In genomic region chr3:72161870-72162617, GRCh38 we compare ENCODE assay signal across 9 cellular contexts.
DNase-seq lines count a peak whose midpoint lies in the region; ATAC-seq and TF ChIP-seq lines count a peak whose summit lies in the region.
"Had no signal": no experiment of that assay in that cellular context is flagged by ENCODE, and none has a peak within 500 bp of the region (broad histone marks: within the 10 kb centered on the region; RNA-seq: fewer than 3 reads in every experiment).

No MANE protein-coding gene starts in this region.

- ATAC-seq in SK-N-SH treated with all-trans-retinoic acid at 6 μM for 48 hours (no peak), T-helper 17 cell (no peak)

- H3K9me3 ChIP-seq in SK-N-SH (no peaks in the 10 kb centered on the region), fibroblast of lung (ENCODE audit: control insufficient read depth, insufficient read depth, low read depth, low read length) (no peaks in the 10 kb centered on the region), T-helper 17 cell (ENCODE audit: control insufficient read depth, low read length, poor library complexity, severe bottlenecking) (no peaks in the 10 kb centered on the region)

- no peaks in the 10 kb centered on the region for H4K20me1 ChIP-seq in SK-N-SH (ENCODE audit: insufficient read depth)
- H4K20me1 ChIP-seq in fibroblast of lung (ENCODE audit: control insufficient read depth, extremely low read depth, insufficient read depth, low read length), result no peaks in the 10 kb centered on the region

- H3K27ac ChIP-seq in SK-N-SH (ENCODE audit: low read depth in 2 of 2, low read length in 1 of 2) (no peak overlapping the region), RWPE1 (peak overlapping the region; percentile 64), fibroblast of lung (ENCODE audit: insufficient read depth, low read length) (no peak overlapping the region)

- WGBS in SK-N-SH (ENCODE audit: low lambda C conversion rate), result 66% methylated on average over 13 of the region's 13 CpGs

- no peaks in the 10 kb centered on the region for H3K27me3 ChIP-seq in SK-N-SH (ENCODE audit: insufficient read depth)
- H3K27me3 ChIP-seq in fibroblast of lung (ENCODE audit: control insufficient read depth, insufficient read depth, low read length), result no peaks in the 10 kb centered on the region

- no peaks in the 10 kb centered on the region for H3F3A ChIP-seq in SK-N-SH (replicated peaks; ENCODE audit: insufficient read depth)

- no peak overlapping the region for H3K4me3 ChIP-seq in SK-N-SH (ENCODE audit: low read depth in 2 of 2, low read length in 1 of 2)
- no peak overlapping the region for H3K4me3 ChIP-seq in fibroblast of lung (replicated peaks in 1 of 4; ENCODE audit: control extremely low read depth in 1 of 4, insufficient read depth in 1 of 4, low read depth in 3 of 4, low read length in 4 of 4)

- peaks cover 19% of the 10 kb centered on the region for H3K27me3 Mint-ChIP-seq in T-helper 17 cell

- H3K36me3 ChIP-seq in SK-N-SH (replicated peaks in 1 of 2; ENCODE audit: control insufficient read depth in 1 of 2, insufficient read depth in 2 of 2, low read length in 1 of 2) (no peaks in the 10 kb centered on the region), fibroblast of lung (ENCODE audit: control insufficient read depth, insufficient read depth, low read length) (no peaks in the 10 kb centered on the region)

- no peak overlapping the region for H3K4me3 Mint-ChIP-seq in T-helper 17 cell

- H3K9me2 ChIP-seq in SK-N-SH, result no peaks in the 10 kb centered on the region

- CTCF ChIA-PET in SK-N-SH (lab: Yijun Ruan, JAX), result no interaction called here
- CTCF ChIA-PET in RWPE1 (lab: Yijun Ruan, JAX), result no interaction called here

- POLR2A ChIA-PET in SK-N-SH (lab: Yijun Ruan, JAX) (no interaction called here), RWPE1 (lab: Yijun Ruan, JAX; ENCODE audit: low non-redundant PET) (no interaction called here)

- no peak for TF ChIP-seq RAD21 in SK-N-SH (IDR thresholded peaks at IDR 0.05; ENCODE audit: low read length)

- TF ChIP-seq EP300 in SK-N-SH (IDR thresholded peaks at IDR 0.05; ENCODE audit: borderline replicate concordance in 1 of 2, low read depth in 1 of 2, low read length in 1 of 2), result no peak

- peaks cover 0 to 14% of the 10 kb centered on the region in 2 experiments; a peak in 1 of 4 replicates for H3K4me1 ChIP-seq in SK-N-SH (ENCODE audit: control insufficient read depth in 1 of 2, insufficient read depth in 2 of 2, low read depth in 1 of 2, low read length in 1 of 2)
- no peaks in the 10 kb centered on the region for H3K4me1 ChIP-seq in fibroblast of lung (ENCODE audit: control insufficient read depth, extremely low read depth, insufficient read depth, low read length)

- H3K36me3 Mint-ChIP-seq in T-helper 17 cell (ENCODE audit: low read depth), result no peaks in the 10 kb centered on the region

- H2AFZ ChIP-seq in SK-N-SH (ENCODE audit: low read depth), result no peak overlapping the region
- no peak overlapping the region for H2AFZ ChIP-seq in fibroblast of lung (ENCODE audit: low read length)

- DNase-seq in SK-N-SH (no peak), RWPE1 (ENCODE audit: low spot score) (peak; percentile 81), fibroblast of lung (ENCODE audit: low read depth in 2 of 2) (peak; percentile 38 to 52), GM10266 (ENCODE audit: extremely low spot score) (no peak), T-helper 17 cell (no peak), NCI-H1436 (lab: John Stamatoyannopoulos, UW) (no peak)
- DNase-seq in stimulated activated CD4-positive, alpha-beta T cell treated with anti-CD3 and anti-CD28 coated beads, Interleukin-4, amount 100 ng/mL, for 24 hours, result no peak
- DNase-seq: NCI-H1048 had no signal

- H3K79me2 ChIP-seq in SK-N-SH (ENCODE audit: insufficient read depth), result no peaks in the 10 kb centered on the region
- no peaks in the 10 kb centered on the region for H3K79me2 ChIP-seq in fibroblast of lung (ENCODE audit: control insufficient read depth, insufficient read depth, low read length)

- H3K9ac ChIP-seq in SK-N-SH (no peak overlapping the region), fibroblast of lung (ENCODE audit: insufficient read depth, low read length) (no peak overlapping the region)

- peaks cover 5% of the 10 kb centered on the region for H3K4me1 Mint-ChIP-seq in T-helper 17 cell

- H3K4me2 ChIP-seq in SK-N-SH (no peak overlapping the region), fibroblast of lung (ENCODE audit: extremely low read depth, insufficient read depth, low read length) (no peak overlapping the region)

- no peak for TF ChIP-seq CTCF in SK-N-SH (IDR thresholded peaks at IDR 0.05)
- no peak for TF ChIP-seq CTCF in RWPE1 (conservative IDR thresholded peaks at IDR 0.05; ENCODE audit: low read depth)
- no peak for TF ChIP-seq CTCF in fibroblast of lung (conservative IDR thresholded peaks at IDR 0.05 in 1 of 2, IDR thresholded peaks at IDR 0.05 in 1 of 2; ENCODE audit: low read depth in 1 of 2, low read length in 2 of 2)
- TF ChIP-seq CTCF in GM10266 (IDR thresholded peaks at IDR 0.05; ENCODE audit: control insufficient read depth, insufficient read depth, low read depth, missing control alignments), result no peak

- no peak overlapping the region for H3K27ac Mint-ChIP-seq in T-helper 17 cell

TF ChIP-seq in SK-N-SH treated with all-trans-retinoic acid at 6 μM for 48 hours, 23 proteins besides CTCF, POLR2A, EP300 and RAD21:
- peak; percentile 51; the same call in 1 of the 2 replicates for TF ChIP-seq ZNF70 (CRISPR knock-in tag; IDR thresholded peaks at IDR 0.05)
- TF ChIP-seq, protein P1, sequence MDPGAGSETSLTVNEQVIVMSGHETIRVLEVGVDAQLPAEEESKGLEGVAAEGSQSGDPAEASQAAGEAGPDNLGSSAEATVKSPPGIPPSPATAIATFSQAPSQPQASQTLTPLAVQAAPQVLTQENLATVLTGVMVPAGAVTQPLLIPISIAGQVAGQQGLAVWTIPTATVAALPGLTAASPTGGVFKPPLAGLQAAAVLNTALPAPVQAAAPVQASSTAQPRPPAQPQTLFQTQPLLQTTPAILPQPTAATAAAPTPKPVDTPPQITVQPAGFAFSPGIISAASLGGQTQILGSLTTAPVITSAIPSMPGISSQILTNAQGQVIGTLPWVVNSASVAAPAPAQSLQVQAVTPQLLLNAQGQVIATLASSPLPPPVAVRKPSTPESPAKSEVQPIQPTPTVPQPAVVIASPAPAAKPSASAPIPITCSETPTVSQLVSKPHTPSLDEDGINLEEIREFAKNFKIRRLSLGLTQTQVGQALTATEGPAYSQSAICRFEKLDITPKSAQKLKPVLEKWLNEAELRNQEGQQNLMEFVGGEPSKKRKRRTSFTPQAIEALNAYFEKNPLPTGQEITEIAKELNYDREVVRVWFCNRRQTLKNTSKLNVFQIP (CRISPR knock-in tag; IDR thresholded peaks at IDR 0.05; ENCODE audit: borderline replicate concordance, low read depth), result no peak
- no peak for TF ChIP-seq ZNF8 (CRISPR knock-in tag; IDR thresholded peaks at IDR 0.05)
- TF ChIP-seq ISL1 (CRISPR knock-in tag; IDR thresholded peaks at IDR 0.05), result no peak

TF ChIP-seq in SK-N-SH, 30 proteins besides CTCF, POLR2A, EP300 and RAD21:
- no peak for TF ChIP-seq FOXJ3 (CRISPR knock-in tag; IDR thresholded peaks at IDR 0.05)
- no peak for TF ChIP-seq GABPA (IDR thresholded peaks at IDR 0.05; ENCODE audit: low read depth)
- no peak for TF ChIP-seq FOSL2 (IDR thresholded peaks at IDR 0.05; ENCODE audit: borderline replicate concordance, low read depth)
- TF ChIP-seq EZH2phosphoT487 (IDR thresholded peaks at IDR 0.05; ENCODE audit: borderline replicate concordance, low read depth), result no peak
- TF ChIP-seq, protein P2, sequence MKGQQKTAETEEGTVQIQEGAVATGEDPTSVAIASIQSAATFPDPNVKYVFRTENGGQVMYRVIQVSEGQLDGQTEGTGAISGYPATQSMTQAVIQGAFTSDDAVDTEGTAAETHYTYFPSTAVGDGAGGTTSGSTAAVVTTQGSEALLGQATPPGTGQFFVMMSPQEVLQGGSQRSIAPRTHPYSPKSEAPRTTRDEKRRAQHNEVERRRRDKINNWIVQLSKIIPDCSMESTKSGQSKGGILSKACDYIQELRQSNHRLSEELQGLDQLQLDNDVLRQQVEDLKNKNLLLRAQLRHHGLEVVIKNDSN (IDR thresholded peaks at IDR 0.05; ENCODE audit: borderline replicate concordance, low read depth), result no peak
- TF ChIP-seq NRF1 (IDR thresholded peaks at IDR 0.05; ENCODE audit: low read depth, low read length), result no peak
- no peak for TF ChIP-seq RXRA (IDR thresholded peaks at IDR 0.05; ENCODE audit: borderline replicate concordance, low read depth)
- no peak for TF ChIP-seq MXI1 (IDR thresholded peaks at IDR 0.05; ENCODE audit: low read depth, low read length)
- TF ChIP-seq ZBTB33 (IDR thresholded peaks at IDR 0.05; ENCODE audit: borderline replicate concordance, low read depth), result no peak
- no peak for TF ChIP-seq TAF1 (IDR thresholded peaks at IDR 0.05; ENCODE audit: borderline replicate concordance, low read depth, low read length)
- TF ChIP-seq RFX5 (IDR thresholded peaks at IDR 0.05; ENCODE audit: low read length), result no peak
- TF ChIP-seq USF2 (IDR thresholded peaks at IDR 0.05; ENCODE audit: borderline replicate concordance, low read depth, low read length), result no peak
- no peak for TF ChIP-seq MEF2A (IDR thresholded peaks at IDR 0.05; ENCODE audit: borderline replicate concordance, low read depth)
- no peak for TF ChIP-seq SIN3A (IDR thresholded peaks at IDR 0.05; ENCODE audit: borderline replicate concordance, low read depth, low read length)
- TF ChIP-seq NFIC (IDR thresholded peaks at IDR 0.05; ENCODE audit: borderline replicate concordance), result no peak
TF ChIP-seq in SK-N-SH: peak in this region for 0.

Comparison
In these comparisons a context has a peak if more than half of its experiments do, and no peak if none do; other contexts are left out.
1. DNase-seq: peak in RWPE1 (single experiment) and fibroblast of lung (2 of 2); none in SK-N-SH (single experiment), stimulated activated CD4-positive, alpha-beta T cell treated with anti-CD3 and anti-CD28 coated beads, Interleukin-4, amount 100 ng/mL, for 24 hours (single experiment), GM10266 (single experiment), T-helper 17 cell (0 of 3) and NCI-H1436 (single experiment).